Comparison of ENCODE assay signal across 15 cellular contexts in genomic region chr4:139959398-139959797, GRCh38.
"Had no signal": no experiment of that assay in that cellular context is flagged by ENCODE, and none has a peak within 500 bp of the region (broad histone marks: within the 10 kb centered on the region; RNA-seq: fewer than 3 reads in every experiment).

No MANE protein-coding gene starts in this region.

- ATAC-seq: HepG2, Panc1, PC-3 had no signal

- DNase-seq: IMR-90, Karpas-422, KG1, MM.1S, NCI-H187, NCI-H2081 treated with DMSO at 0.1 percent for 48 hours, NCI-H524, NCI-H526 treated with DMSO at 0.1 percent for 48 hours, NCI-H774, PC-3, SHP77, SK-N-SH had no signal

- H3K9me3 ChIP-seq: SK-N-SH had no signal

- H3K27ac ChIP-seq: RWPE1 had no signal
